Comparison of ENCODE assay signal across 7 cellular contexts in the genomic region with DNA sequence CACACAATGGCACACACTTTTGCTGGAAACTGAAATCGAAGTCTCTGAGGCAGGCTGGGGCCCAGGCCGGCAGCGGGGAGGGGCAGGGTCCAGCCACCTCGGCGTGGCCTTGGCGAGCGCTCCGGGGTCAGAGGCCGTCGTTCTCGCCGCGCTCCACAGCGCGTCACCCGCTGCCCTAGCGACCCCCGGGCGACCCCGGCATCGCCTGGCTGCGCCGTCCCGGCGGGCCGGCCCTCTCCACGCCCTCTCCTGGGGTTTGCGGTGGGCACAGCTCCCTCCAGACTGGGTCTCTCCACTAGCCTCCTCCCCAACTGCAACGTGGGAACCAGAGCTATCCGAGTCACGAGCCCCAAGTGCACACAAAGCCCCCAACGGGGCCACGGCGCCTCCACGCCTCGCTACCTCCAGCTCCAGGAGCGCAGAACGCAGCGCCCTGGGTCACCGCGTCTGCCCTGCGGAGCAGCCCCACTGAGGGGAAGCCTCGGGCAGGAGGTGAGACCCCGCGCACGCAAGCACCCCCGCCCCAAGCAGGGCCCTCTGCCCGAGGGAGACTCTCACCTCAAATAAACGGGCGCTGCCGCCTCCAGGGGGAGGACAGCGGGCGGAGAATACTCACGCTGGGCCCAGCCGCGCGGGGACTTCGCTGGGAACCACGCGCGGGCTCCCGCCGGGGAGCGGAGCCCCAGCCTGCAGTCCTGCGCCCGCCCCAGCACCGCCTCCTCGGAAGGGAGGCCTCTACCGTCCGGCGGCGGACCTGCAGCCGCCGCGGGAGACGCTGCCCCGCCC.
DNase-seq lines count a peak whose midpoint lies in the region; ATAC-seq, FAIRE-seq and TF ChIP-seq lines count a peak whose summit lies in the region.

No MANE protein-coding gene starts in this region.

- H3K4me2 ChIP-seq in mammary epithelial cell (ENCODE audit: insufficient read depth, low read depth, low read length) (peak overlapping the region; percentile 100), keratinocyte (ENCODE audit: control insufficient read depth, extremely low read depth, insufficient read depth, low read depth, low read length) (peak overlapping the region; percentile 95)

- no peak overlapping the region for H3K9ac ChIP-seq in mammary epithelial cell (ENCODE audit: insufficient read depth, low read length)
- H3K9ac ChIP-seq in keratinocyte (ENCODE audit: control insufficient read depth, extremely low read depth, insufficient read depth, low read length), result peak overlapping the region; percentile 47

- CTCF ChIA-PET in mammary epithelial cell (lab: Charles Lee; ENCODE audit: low non-redundant PET), result no interaction called here

- H3K36me3 ChIP-seq in mammary epithelial cell (ENCODE audit: insufficient read depth, low read length) (no peaks in the 10 kb centered on the region), keratinocyte (ENCODE audit: control insufficient read depth in 2 of 2, extremely low read depth in 1 of 2, insufficient read depth in 2 of 2, low read length in 2 of 2) (no peaks in the 10 kb centered on the region)

- in situ Hi-C loops in mammary epithelial cell (cut with MboI; ENCODE audit: low sequenced_read_pairs in 2 of 2), result no loop called here

- peak overlapping the region; percentile 60; the same call in 1 of the 2 replicates for H3K27ac ChIP-seq in VCaP
- no peak overlapping the region for H3K27ac ChIP-seq in mammary epithelial cell (ENCODE audit: insufficient read depth, low read depth, low read length)
- no peak overlapping the region for H3K27ac ChIP-seq in keratinocyte (ENCODE audit: control insufficient read depth, insufficient read depth, low read length)

- dilution Hi-C loops in mammary epithelial cell (cut with HindIII; ENCODE audit: low sequenced_read_pairs), result no loop called here
- dilution Hi-C loops in keratinocyte (cut with MboI; ENCODE audit: extremely low pct_ligation_motif_present, low sequenced_read_pairs), result no loop called here

- H4K20me1 ChIP-seq in mammary epithelial cell (ENCODE audit: insufficient read depth, low read length) (no peaks in the 10 kb centered on the region), keratinocyte (ENCODE audit: control insufficient read depth, extremely low read depth, insufficient read depth, low read length) (no peaks in the 10 kb centered on the region)

- H3K27me3 ChIP-seq in mammary epithelial cell (ENCODE audit: insufficient read depth, low read length) (peaks cover 10% of the 10 kb centered on the region), keratinocyte (ENCODE audit: control insufficient read depth, extremely low read depth, insufficient read depth, low read length) (peaks cover 19% of the 10 kb centered on the region)

- FAIRE-seq in keratinocyte (lab: Jason Lieb, UNC), result no peak

- 3% methylated on average over 25 of the region's 77 CpGs for WGBS in mammary epithelial cell (ENCODE audit: low coverage, missing lambda C conversion rate)

- intact Hi-C loops in mammary epithelial cell (cut with micrococcal nuclease), result loop anchor here (2.0 kb wide), 1 partner anchor 130 kb away; no protein-coding TSS in a partner anchor

- H3K9me3 ChIP-seq in mammary epithelial cell (replicated peaks; ENCODE audit: insufficient read depth, low read length) (no peaks in the 10 kb centered on the region), keratinocyte (ENCODE audit: control insufficient read depth, low read depth, low read length) (no peaks in the 10 kb centered on the region)

- no peaks in the 10 kb centered on the region for H3K9me1 ChIP-seq in keratinocyte (ENCODE audit: control insufficient read depth, extremely low read depth, insufficient read depth, low read length)

- DNase-seq in NCI-H1436 (lab: John Stamatoyannopoulos, UW) (peak; percentile 81), mammary epithelial cell (peak; percentile 62), keratinocyte (ENCODE audit: low read depth, low spot score) (no peak)
- peak; percentile 53 to 74 (median 68) for DNase-seq in stimulated activated CD4-positive, alpha-beta T cell treated with anti-CD3 and anti-CD28 coated beads, Interleukin-12 subunit alpha, Interleukin-12 subunit beta, amount 100 ng/mL, for 48 hours (ENCODE audit: low read depth in 2 of 3, low spot score in 1 of 3)

- peak overlapping the region; percentile 46 to 78 (median 77) for H3K4me3 ChIP-seq in mammary epithelial cell (replicated peaks in 1 of 3; ENCODE audit: insufficient read depth in 1 of 3, low read depth in 2 of 3, low read length in 3 of 3)
- peak overlapping the region; percentile 50 to 68 (median 65) for H3K4me3 ChIP-seq in keratinocyte (ENCODE audit: control insufficient read depth in 2 of 3, extremely low read depth in 1 of 3, insufficient read depth in 2 of 3, low read depth in 1 of 3, low read length in 3 of 3)

- peak; percentile 99 for ATAC-seq in GM18498 (IDR thresholded peaks at IDR 0.05; ENCODE audit: unreplicated experiment)
- ATAC-seq in HG02759 (IDR thresholded peaks at IDR 0.05; ENCODE audit: unreplicated experiment), result peak; percentile 98

- BruUV-seq in mammary epithelial cell (replicated peaks; lab: Mats Ljungman, UMichigan), result no TSS peak

- H3K79me2 ChIP-seq in mammary epithelial cell (ENCODE audit: insufficient read depth, low read length), result no peaks in the 10 kb centered on the region
- H3K79me2 ChIP-seq in keratinocyte (ENCODE audit: control insufficient read depth, insufficient read depth, low read length), result no peaks in the 10 kb centered on the region

- H2AFZ ChIP-seq in mammary epithelial cell (ENCODE audit: low read depth, low read length) (peak overlapping the region; percentile 100), keratinocyte (ENCODE audit: control insufficient read depth, low read length) (peak overlapping the region; percentile 90)

- H3K4me1 ChIP-seq in mammary epithelial cell (ENCODE audit: insufficient read depth, low read length) (peaks cover 9% of the 10 kb centered on the region), keratinocyte (ENCODE audit: control insufficient read depth, extremely low read depth, insufficient read depth, low read length) (peaks cover 13% of the 10 kb centered on the region)

- TF ChIP-seq CTCF in VCaP (conservative IDR thresholded peaks at IDR 0.05) (peak; percentile 88), mammary epithelial cell (conservative IDR thresholded peaks at IDR 0.05 in 1 of 2, IDR thresholded peaks at IDR 0.05 in 1 of 2; ENCODE audit: extremely low read depth in 1 of 2, insufficient read depth in 1 of 2, low read depth in 1 of 2, low read length in 2 of 2) (peak; percentile 12 to 63), keratinocyte (optimal IDR thresholded peaks at IDR 0.05 in 1 of 3, IDR thresholded peaks at IDR 0.05 in 1 of 3, conservative IDR thresholded peaks at IDR 0.05 in 1 of 3; ENCODE audit: extremely low read depth in 1 of 3, insufficient read depth in 2 of 3, low read length in 3 of 3) (peak in 2 of 3 experiments; percentile 65 to 67)

Comparison
In these comparisons a context has a peak if more than half of its experiments do, and no peak if none do; other contexts are left out.
1. CTCF ChIP-seq: peak in every context shown above with its lines; median percentile 88 in VCaP; 66 in keratinocyte; 38 in mammary epithelial cell.